10 cellular contexts compared by ENCODE assay signal in the genomic region with DNA sequence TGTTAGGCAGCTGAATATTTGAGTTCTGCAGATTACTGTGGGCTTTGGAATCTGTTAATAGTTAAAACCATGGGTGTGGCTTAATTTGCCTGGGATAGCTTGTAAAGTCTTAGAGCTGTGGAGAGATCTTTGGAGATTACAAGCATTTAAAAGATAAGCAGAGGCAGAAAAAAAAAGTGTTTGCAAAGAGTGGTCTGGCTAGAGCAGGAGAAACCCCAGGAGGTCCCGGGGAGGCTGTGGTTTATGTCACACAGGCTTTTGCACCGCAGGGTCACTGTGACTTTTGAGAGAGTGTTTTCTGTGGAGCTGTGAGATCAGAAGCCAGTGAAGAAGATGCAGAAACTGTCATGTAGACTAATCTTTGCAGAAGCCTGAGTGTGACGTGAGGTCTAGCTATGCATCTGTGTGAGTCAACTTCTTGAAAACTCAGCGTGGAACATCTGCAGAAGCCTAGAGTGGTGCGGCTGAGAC. TPM values are rescaled to one million over a fixed set of nuclear protein-coding genes. Genes with fewer than 3 reads are reported as not detected.
DNase-seq lines count a peak whose midpoint lies in the region; ATAC-seq and TF ChIP-seq lines count a peak whose summit lies in the region.
"Had no signal": no experiment of that assay in that cellular context is flagged by ENCODE, and none has a peak within 500 bp of the region (broad histone marks: within the 10 kb centered on the region; RNA-seq: fewer than 3 reads in every experiment).

No MANE protein-coding gene starts in this region.

- H3K4me3 ChIP-seq in fibroblast of pulmonary artery (replicated peaks; ENCODE audit: low read depth, low read length) = no peak overlapping the region
- H3K4me3 ChIP-seq: psoas muscle had no signal

- CTCF ChIA-PET in activated CD4-positive, alpha-beta T cell treated with anti-CD3 and anti-CD28 coated beads, Interleukin-2, amount 10 ng/mL, durations not matched to agents 7 days and 5 days (lab: Charles Lee) = interaction anchor here (0.6 to 1.6 kb wide), 6 partner anchors 9 to 68 kb away, joined by 3 to 5 read pairs (median 4); no protein-coding TSS in a partner anchor

- H3K4me1 Mint-ChIP-seq in activated CD4-positive, alpha-beta T cell treated with anti-CD3 and anti-CD28 coated beads, Interleukin-2, amount 10 ng/mL, durations not matched to agents 7 days and 5 days = peaks cover 76% of the 10 kb centered on the region
- H3K4me1 Mint-ChIP-seq in T-helper 1 cell treated with Interleukin-12 subunit alpha and Interleukin-12 subunit beta and Interleukin-4 antibody, amounts not matched to agents 30 μg/mL and 1 μg/mL, for 36 hours (ENCODE audit: low read depth) = peaks cover 95% of the 10 kb centered on the region
- H3K4me1 Mint-ChIP-seq in stimulated activated effector memory CD8-positive, alpha-beta T cell treated with anti-CD3 and anti-CD28 coated beads, Interleukin-12 subunit alpha, Interleukin-12 subunit beta, amount 100 ng/mL, for 72 hours = peaks cover 95% of the 10 kb centered on the region

- no peak for TF ChIP-seq CTCF in fibroblast of pulmonary artery (IDR thresholded peaks at IDR 0.05; ENCODE audit: low read length, missing control alignments)

- H3K27ac Mint-ChIP-seq in activated CD4-positive, alpha-beta T cell treated with anti-CD3 and anti-CD28 coated beads, Interleukin-2, amount 10 ng/mL, durations not matched to agents 7 days and 5 days = no peak overlapping the region
- H3K27ac Mint-ChIP-seq in T-helper 1 cell treated with Interleukin-12 subunit alpha and Interleukin-12 subunit beta and Interleukin-4 antibody, amounts not matched to agents 30 μg/mL and 1 μg/mL, for 36 hours = peak overlapping the region; percentile 53
- peak overlapping the region; percentile 74 for H3K27ac Mint-ChIP-seq in stimulated activated effector memory CD8-positive, alpha-beta T cell treated with anti-CD3 and anti-CD28 coated beads, Interleukin-12 subunit alpha, Interleukin-12 subunit beta, amount 100 ng/mL, for 72 hours

- H3K4me3 Mint-ChIP-seq in activated CD4-positive, alpha-beta T cell treated with anti-CD3 and anti-CD28 coated beads, Interleukin-2, amount 10 ng/mL, durations not matched to agents 7 days and 5 days = no peak overlapping the region
- H3K4me3 Mint-ChIP-seq in T-helper 1 cell treated with Interleukin-12 subunit alpha and Interleukin-12 subunit beta and Interleukin-4 antibody, amounts not matched to agents 30 μg/mL and 1 μg/mL, for 36 hours = no peak overlapping the region
- H3K4me3 Mint-ChIP-seq in stimulated activated effector memory CD8-positive, alpha-beta T cell treated with anti-CD3 and anti-CD28 coated beads, Interleukin-12 subunit alpha, Interleukin-12 subunit beta, amount 100 ng/mL, for 72 hours = peak overlapping the region; percentile 27

- ATAC-seq in stimulated activated effector memory CD8-positive, alpha-beta T cell treated with anti-CD3 and anti-CD28 coated beads, Interleukin-12 subunit alpha, Interleukin-12 subunit beta, amount 100 ng/mL, for 72 hours = peak; percentile 89
- ATAC-seq in GM19328 (IDR thresholded peaks at IDR 0.05; ENCODE audit: unreplicated experiment) = no peak
- no peak for ATAC-seq in HG02885 (IDR thresholded peaks at IDR 0.05; ENCODE audit: poor library complexity, unreplicated experiment)
- ATAC-seq: psoas muscle had no signal

- no peaks in the 10 kb centered on the region for H3K9me3 Mint-ChIP-seq in activated CD4-positive, alpha-beta T cell treated with anti-CD3 and anti-CD28 coated beads, Interleukin-2, amount 10 ng/mL, durations not matched to agents 7 days and 5 days
- no peaks in the 10 kb centered on the region for H3K9me3 Mint-ChIP-seq in T-helper 1 cell treated with Interleukin-12 subunit alpha and Interleukin-12 subunit beta and Interleukin-4 antibody, amounts not matched to agents 30 μg/mL and 1 μg/mL, for 36 hours
- no peaks in the 10 kb centered on the region for H3K9me3 Mint-ChIP-seq in stimulated activated effector memory CD8-positive, alpha-beta T cell treated with anti-CD3 and anti-CD28 coated beads, Interleukin-12 subunit alpha, Interleukin-12 subunit beta, amount 100 ng/mL, for 72 hours

- DNase-seq in activated CD4-positive, alpha-beta T cell treated with anti-CD3 and anti-CD28 coated beads for 48 hours = peak; percentile 63
- no peak for DNase-seq in activated CD4-positive, alpha-beta T cell treated with anti-CD3 and anti-CD28 coated beads, Interleukin-2, amount 10 ng/mL, durations not matched to agents 7 days and 5 days
- DNase-seq in fibroblast of pulmonary artery (ENCODE audit: low read depth) = peak; percentile 33
- DNase-seq in stimulated activated effector memory CD8-positive, alpha-beta T cell treated with anti-CD3 and anti-CD28 coated beads, Interleukin-12 subunit alpha, Interleukin-12 subunit beta, amount 100 ng/mL, for 72 hours (ENCODE audit: low spot score in 2 of 2) = peak; percentile 42 to 77
- no peak for DNase-seq in NCI-H226
- DNase-seq: ACHN, psoas muscle had no signal

- peaks cover 42% of the 10 kb centered on the region for H3K27me3 Mint-ChIP-seq in activated CD4-positive, alpha-beta T cell treated with anti-CD3 and anti-CD28 coated beads, Interleukin-2, amount 10 ng/mL, durations not matched to agents 7 days and 5 days
- H3K27me3 Mint-ChIP-seq in T-helper 1 cell treated with Interleukin-12 subunit alpha and Interleukin-12 subunit beta and Interleukin-4 antibody, amounts not matched to agents 30 μg/mL and 1 μg/mL, for 36 hours (ENCODE audit: low read depth) = peaks cover 6% of the 10 kb centered on the region

- peaks cover 13% of the 10 kb centered on the region for H3K36me3 Mint-ChIP-seq in activated CD4-positive, alpha-beta T cell treated with anti-CD3 and anti-CD28 coated beads, Interleukin-2, amount 10 ng/mL, durations not matched to agents 7 days and 5 days (ENCODE audit: low read depth)
- H3K36me3 Mint-ChIP-seq in T-helper 1 cell treated with Interleukin-12 subunit alpha and Interleukin-12 subunit beta and Interleukin-4 antibody, amounts not matched to agents 30 μg/mL and 1 μg/mL, for 36 hours (ENCODE audit: low read depth) = peaks cover 19% of the 10 kb centered on the region
- H3K36me3 Mint-ChIP-seq in stimulated activated effector memory CD8-positive, alpha-beta T cell treated with anti-CD3 and anti-CD28 coated beads, Interleukin-12 subunit alpha, Interleukin-12 subunit beta, amount 100 ng/mL, for 72 hours = peaks cover 44% of the 10 kb centered on the region

- POLR2A ChIA-PET in activated CD4-positive, alpha-beta T cell treated with anti-CD3 and anti-CD28 coated beads, Interleukin-2, amount 10 ng/mL, durations not matched to agents 7 days and 5 days (lab: Charles Lee) = no interaction called here

RNA-seq across cellular contexts. Expression of gene SETBP1, which starts 49.0 kb away (rescaled TPM):
- 1 to 10 TPM; 3.7 to 4.4 TPM for total RNA-seq in activated CD4-positive, alpha-beta T cell treated with anti-CD3 and anti-CD28 coated beads, Interleukin-2, amount 10 ng/mL, durations not matched to agents 7 days and 5 days

Comparison
In these comparisons a context has a peak if more than half of its experiments do, and no peak if none do; other contexts are left out.
1. DNase-seq: peak in activated CD4-positive, alpha-beta T cell treated with anti-CD3 and anti-CD28 coated beads for 48 hours (single experiment), fibroblast of pulmonary artery (single experiment) and stimulated activated effector memory CD8-positive, alpha-beta T cell treated with anti-CD3 and anti-CD28 coated beads, Interleukin-12 subunit alpha, Interleukin-12 subunit beta, amount 100 ng/mL, for 72 hours (2 of 2); none in activated CD4-positive, alpha-beta T cell treated with anti-CD3 and anti-CD28 coated beads, Interleukin-2, amount 10 ng/mL, durations not matched to agents 7 days and 5 days (single experiment) and NCI-H226 (single experiment).